Comparison of ENCODE assay signal across 14 cellular contexts in genomic region chr19:51810228-51810627, GRCh38. TPM values are rescaled to one million over a fixed set of nuclear protein-coding genes. Genes with fewer than 3 reads are reported as not detected.
DNase-seq lines count a peak whose midpoint lies in the region; ATAC-seq and TF ChIP-seq lines count a peak whose summit lies in the region.
"Had no signal": no experiment of that assay in that cellular context is flagged by ENCODE, and none has a peak within 500 bp of the region (broad histone marks: within the 10 kb centered on the region; RNA-seq: fewer than 3 reads in every experiment).

No MANE protein-coding gene starts in this region.

- CTCF ChIA-PET in HCT116 (lab: Charles Lee): no interaction called here
- CTCF ChIA-PET in activated CD8-positive, alpha-beta memory T cell treated with anti-CD3 and anti-CD28 coated beads, Interleukin-2, amount 10 ng/mL, durations not matched to agents 7 days and 5 days (lab: Charles Lee): no interaction called here

- TF ChIP-seq CTCF in HCT116 (IDR thresholded peaks at IDR 0.05 in 2 of 3, conservative IDR thresholded peaks at IDR 0.05 in 1 of 3; ENCODE audit: borderline replicate concordance in 1 of 3, insufficient read depth in 1 of 3, low read depth in 2 of 3, low read length in 2 of 3) (peak; percentile 10 to 28 (median 13); a peak in 2 of 6 replicates), fibroblast of the aortic adventitia (IDR thresholded peaks at IDR 0.05; ENCODE audit: insufficient read depth, low read length) (peak; percentile 8)

- intact Hi-C loops in HCT116 (cut with micrococcal nuclease): no loop called here

- no peak overlapping the region for H2AFZ ChIP-seq in HCT116 (ENCODE audit: low read depth, low read length, poor library complexity, severe bottlenecking)

- H3K9me2 ChIP-seq in HCT116 (ENCODE audit: insufficient read depth): no peaks in the 10 kb centered on the region

- H3K79me2 ChIP-seq in HCT116 (ENCODE audit: insufficient read depth, low read length): no peaks in the 10 kb centered on the region

- H3K9me3 Mint-ChIP-seq in activated CD8-positive, alpha-beta memory T cell treated with anti-CD3 and anti-CD28 coated beads, Interleukin-2, amount 10 ng/mL, durations not matched to agents 7 days and 5 days (ENCODE audit: low read depth): peaks cover 5% of the 10 kb centered on the region

- H3K27ac Mint-ChIP-seq in activated CD8-positive, alpha-beta memory T cell treated with anti-CD3 and anti-CD28 coated beads, Interleukin-2, amount 10 ng/mL, durations not matched to agents 7 days and 5 days: no peak overlapping the region
- H3K27ac Mint-ChIP-seq: activated CD8-positive, alpha-beta T cell treated with anti-CD3 and anti-CD28 coated beads for 36 hours; T-helper 2 cell treated with Interferon-gamma antibody and Interleukin-4, amounts not matched to agents 5 μg/mL and 100 μg/mL, for 36 hours had no signal

- no TSS peak for BruUV-seq in HCT116 (replicated peaks; lab: Mats Ljungman, UMichigan)

- no peaks in the 10 kb centered on the region for H4K20me1 ChIP-seq in HCT116 (ENCODE audit: insufficient read depth)

- H3K27me3 Mint-ChIP-seq in activated CD8-positive, alpha-beta memory T cell treated with anti-CD3 and anti-CD28 coated beads, Interleukin-2, amount 10 ng/mL, durations not matched to agents 7 days and 5 days: no peaks in the 10 kb centered on the region
- H3K27me3 Mint-ChIP-seq: activated CD8-positive, alpha-beta T cell treated with anti-CD3 and anti-CD28 coated beads for 36 hours had no signal

- no peak overlapping the region for H3K4me2 ChIP-seq in HCT116 (ENCODE audit: low read length)

- H3K36me3 Mint-ChIP-seq in activated CD8-positive, alpha-beta memory T cell treated with anti-CD3 and anti-CD28 coated beads, Interleukin-2, amount 10 ng/mL, durations not matched to agents 7 days and 5 days: no peaks in the 10 kb centered on the region

- RAD21 ChIA-PET in HCT116 (lab: Charles Lee; ENCODE audit: low non-redundant PET in 1 of 2, low total read pairs in 2 of 2, uncharacterized antibody in 2 of 2, unreplicated experiment in 2 of 2): no interaction called here

- DNase-seq in CD1c-positive myeloid dendritic cell (ENCODE audit: extremely low spot score) (peak; percentile 63), HCT116 (ENCODE audit: low read depth, low spot score) (no peak), RKO (ENCODE audit: low spot score) (peak; percentile 80), fibroblast of the aortic adventitia (ENCODE audit: low read depth) (peak; percentile 44), NCI-H187 (lab: John Stamatoyannopoulos, UW) (no peak), ecto neural progenitor cell (ENCODE audit: low spot score) (no peak)
- DNase-seq in activated CD8-positive, alpha-beta memory T cell treated with anti-CD3 and anti-CD28 coated beads, Interleukin-2, amount 10 ng/mL, durations not matched to agents 7 days and 5 days: no peak
- DNase-seq: activated CD8-positive, alpha-beta T cell treated with anti-CD3 and anti-CD28 coated beads for 36 hours; activated naive CD4-positive, alpha-beta T cell treated with Interleukin-2 at 50 U/mL for 16 hours had no signal

- POLR2A ChIA-PET in HCT116 (lab: Charles Lee): no interaction called here

- H3K4me3 ChIP-seq in HCT116 (replicated peaks in 1 of 2; ENCODE audit: low read depth in 1 of 2, low read length in 2 of 2) (no peak overlapping the region), fibroblast of the aortic adventitia (ENCODE audit: low read depth, low read length) (no peak overlapping the region)
- H3K4me3 ChIP-seq: GM12878 had no signal

- no peak overlapping the region for H3K9ac ChIP-seq in HCT116 (ENCODE audit: low read length)

- H3K36me3 ChIP-seq in HCT116 (ENCODE audit: control insufficient read depth in 1 of 2, insufficient read depth in 2 of 2, low read length in 2 of 2): no peaks in the 10 kb centered on the region

- no peak overlapping the region for H3K27ac ChIP-seq in HCT116 (ENCODE audit: low read depth, low read length)

- no peak for ATAC-seq in HCT116
- no peak for ATAC-seq in activated CD8-positive, alpha-beta memory T cell treated with anti-CD3 and anti-CD28 coated beads, Interleukin-2, amount 10 ng/mL, durations not matched to agents 7 days and 5 days
- ATAC-seq in GM18520 (IDR thresholded peaks at IDR 0.05; ENCODE audit: unreplicated experiment): no peak
- ATAC-seq: activated CD8-positive, alpha-beta T cell treated with anti-CD3 and anti-CD28 coated beads for 36 hours; GM12878 had no signal

- H3K4me1 Mint-ChIP-seq in activated CD8-positive, alpha-beta memory T cell treated with anti-CD3 and anti-CD28 coated beads, Interleukin-2, amount 10 ng/mL, durations not matched to agents 7 days and 5 days: no peaks in the 10 kb centered on the region

- peak; percentile 35; the same call in 1 of the 2 replicates for TF ChIP-seq RAD21 in HCT116 (IDR thresholded peaks at IDR 0.05; ENCODE audit: low read depth)

- no peaks in the 10 kb centered on the region for H3K27me3 ChIP-seq in HCT116 (ENCODE audit: insufficient read depth, low read length)

- H3K9me3 ChIP-seq in HCT116 (ENCODE audit: control insufficient read depth in 1 of 2, insufficient read depth in 1 of 2, low read depth in 1 of 2, low read length in 2 of 2): peaks cover 0 to 2% of the 10 kb centered on the region in 2 experiments; a peak in 1 of 4 replicates

- no peak overlapping the region for H3K4me3 Mint-ChIP-seq in activated CD8-positive, alpha-beta memory T cell treated with anti-CD3 and anti-CD28 coated beads, Interleukin-2, amount 10 ng/mL, durations not matched to agents 7 days and 5 days
- H3K4me3 Mint-ChIP-seq: activated CD8-positive, alpha-beta T cell treated with anti-CD3 and anti-CD28 coated beads for 36 hours; T-helper 2 cell treated with Interferon-gamma antibody and Interleukin-4, amounts not matched to agents 5 μg/mL and 100 μg/mL, for 36 hours had no signal

- no peak for TF ChIP-seq POLR2A in HCT116 (IDR thresholded peaks at IDR 0.05; ENCODE audit: borderline replicate concordance, extremely low read depth, insufficient read depth, insufficient read length)

- H3K4me1 ChIP-seq in HCT116 (ENCODE audit: control insufficient read depth in 1 of 2, insufficient read depth in 2 of 2, low read length in 2 of 2): no peaks in the 10 kb centered on the region

TF ChIP-seq in HCT116, 20 proteins besides CTCF, POLR2A, EP300 and RAD21:
- TF ChIP-seq CBX3 (IDR thresholded peaks at IDR 0.05; ENCODE audit: low read depth) (no peak), ELF1 (IDR thresholded peaks at IDR 0.05; ENCODE audit: borderline replicate concordance, low read depth) (no peak), MAX (IDR thresholded peaks at IDR 0.05) (no peak), ZBTB33 (IDR thresholded peaks at IDR 0.05; ENCODE audit: extremely low read depth, insufficient replicate concordance, low read length) (no peak), FOSL1 (IDR thresholded peaks at IDR 0.05; ENCODE audit: low read depth) (no peak), EZH2phosphoT487 (IDR thresholded peaks at IDR 0.05; ENCODE audit: borderline replicate concordance) (no peak), CEBPB (IDR thresholded peaks at IDR 0.05; ENCODE audit: low read depth) (no peak)
TF ChIP-seq in HCT116: peak in this region for 0.

RNA-seq across cellular contexts. Expression of gene FPR3, which starts 15.3 kb away (rescaled TPM):
- not detected for total RNA-seq in HCT116 (2021; ENCODE audit: unreplicated experiment)
- polyA plus RNA-seq in HCT116 (2012): 0.04 TPM in 1 of 2 replicates, not detected in the other
- not detected in 2 replicates for total RNA-seq in fibroblast of the aortic adventitia (ENCODE audit: low replicate concordance)
- total RNA-seq in activated CD8-positive, alpha-beta memory T cell treated with anti-CD3 and anti-CD28 coated beads, Interleukin-2, amount 10 ng/mL, durations not matched to agents 7 days and 5 days: not detected
- total RNA-seq: activated CD8-positive, alpha-beta T cell treated with anti-CD3 and anti-CD28 coated beads for 36 hours; fibroblast of lung; GM12878; myocyte had no signal
- polyA plus RNA-seq: fibroblast of lung, GM12878 had no signal

RNA-seq across cellular contexts. Expression of gene FPR2, which starts 49.2 kb away (rescaled TPM):
- not detected for total RNA-seq in HCT116 (2021; ENCODE audit: unreplicated experiment)
- polyA plus RNA-seq in HCT116 (2012): 0.09 TPM in 1 of 2 replicates, not detected in the other
- total RNA-seq in fibroblast of the aortic adventitia (ENCODE audit: low replicate concordance): not detected in 2 replicates
- not detected for total RNA-seq in activated CD8-positive, alpha-beta memory T cell treated with anti-CD3 and anti-CD28 coated beads, Interleukin-2, amount 10 ng/mL, durations not matched to agents 7 days and 5 days
- total RNA-seq: activated CD8-positive, alpha-beta T cell treated with anti-CD3 and anti-CD28 coated beads for 36 hours; fibroblast of lung; GM12878; myocyte had no signal
- polyA plus RNA-seq: GM12878 had no signal

RNA-seq across cellular contexts. Expression of gene FPR1, which starts 58.5 kb away (rescaled TPM):
- total RNA-seq in HCT116 (2021; ENCODE audit: unreplicated experiment) (not detected), fibroblast of the aortic adventitia (ENCODE audit: low replicate concordance) (not detected in 2 replicates)
- polyA plus RNA-seq in HCT116 (2012): 0.22 and 0.39 TPM in 2 replicates
- total RNA-seq in activated CD8-positive, alpha-beta memory T cell treated with anti-CD3 and anti-CD28 coated beads, Interleukin-2, amount 10 ng/mL, durations not matched to agents 7 days and 5 days: not detected
- total RNA-seq: activated CD8-positive, alpha-beta T cell treated with anti-CD3 and anti-CD28 coated beads for 36 hours; fibroblast of lung; GM12878 had no signal
- polyA plus RNA-seq: GM12878 had no signal

Comparison
In these comparisons a context has a peak if more than half of its experiments do, and no peak if none do; other contexts are left out.
1. DNase-seq: peak in CD1c-positive myeloid dendritic cell (single experiment), RKO (single experiment) and fibroblast of the aortic adventitia (single experiment); none in HCT116 (single experiment), NCI-H187 (0 of 2), ecto neural progenitor cell (single experiment) and activated CD8-positive, alpha-beta memory T cell treated with anti-CD3 and anti-CD28 coated beads, Interleukin-2, amount 10 ng/mL, durations not matched to agents 7 days and 5 days (single experiment).